In the genomic region with DNA sequence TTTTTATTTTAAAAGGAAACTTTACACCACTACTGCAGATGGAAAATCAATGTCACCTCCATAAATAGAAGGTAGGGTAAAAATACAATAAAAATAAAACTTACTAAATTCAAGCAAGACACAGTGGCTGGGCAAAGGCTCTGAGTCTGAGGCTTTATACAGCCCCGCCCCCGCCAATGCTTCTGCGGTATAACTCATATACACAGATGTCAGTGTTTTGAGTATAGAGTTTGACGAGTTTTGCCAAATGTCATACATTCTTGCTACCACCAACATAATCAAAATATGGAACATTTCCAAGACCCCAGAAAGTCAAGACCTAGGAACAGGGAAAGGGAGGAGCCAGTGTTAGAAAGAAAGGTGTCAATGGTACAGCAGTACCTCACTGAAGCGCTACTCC, we compare ENCODE assay signal across 9 cellular contexts. TPM values are rescaled to one million over a fixed set of nuclear protein-coding genes. Genes with fewer than 3 reads are reported as not detected.
A peak's percentile ranks its signal among the peaks of the same experiment; 100 is the strongest.
DNase-seq lines count a peak whose midpoint lies in the region; ATAC-seq and TF ChIP-seq lines count a peak whose summit lies in the region.
"Had no signal": no experiment of that assay in that cellular context is flagged by ENCODE, and none has a peak within 500 bp of the region (broad histone marks: within the 10 kb centered on the region; RNA-seq: fewer than 3 reads in every experiment).

No MANE protein-coding gene starts in this region.

- no peaks in the 10 kb centered on the region for H3K27me3 ChIP-seq in adipocyte (replicated peaks; ENCODE audit: control insufficient read depth, insufficient read depth, low read length)
- H3K27me3 ChIP-seq in upper lobe of left lung = no peaks in the 10 kb centered on the region

- H3K27ac ChIP-seq in upper lobe of left lung = no peak overlapping the region
- H3K27ac ChIP-seq: RWPE1 had no signal

- TF ChIP-seq CTCF in GM12865 (IDR thresholded peaks at IDR 0.05; ENCODE audit: insufficient read depth, low read depth, low read length, missing control alignments) (no peak), upper lobe of left lung (IDR thresholded peaks at IDR 0.05) (no peak)

- TF ChIP-seq EP300 in upper lobe of left lung (IDR thresholded peaks at IDR 0.05) = no peak

- H3K4me3 ChIP-seq in GM12865 (ENCODE audit: low read depth, low read length) (peak overlapping the region; percentile 32), adipocyte (ENCODE audit: low read length) (peak overlapping the region; percentile 39), upper lobe of left lung (no peak overlapping the region)

- 66 to 78% methylated on average over 5 of the region's 5 CpGs for WGBS in upper lobe of left lung, 2 donors

- peaks cover 3% of the 10 kb centered on the region for H3K4me1 ChIP-seq in adipocyte (ENCODE audit: control insufficient read depth, insufficient read depth, low read length)
- H3K4me1 ChIP-seq in upper lobe of left lung = peaks cover 5 to 30% (median 12%) of the 10 kb centered on the region in 4 donors

- no peaks in the 10 kb centered on the region for H3K36me3 ChIP-seq in adipocyte (ENCODE audit: control insufficient read depth, insufficient read depth, low read length, severe bottlenecking)
- H3K36me3 ChIP-seq in upper lobe of left lung = no peaks in the 10 kb centered on the region

- no peak overlapping the region for H3K9ac ChIP-seq in adipocyte (ENCODE audit: low read length)

- no peaks in the 10 kb centered on the region for H3K9me3 ChIP-seq in adipocyte (ENCODE audit: control insufficient read depth, low read length)
- no peaks in the 10 kb centered on the region for H3K9me3 ChIP-seq in upper lobe of left lung

- no peak for ATAC-seq in upper lobe of left lung (ENCODE audit: low FRiP score in 2 of 2)

- DNase-seq in GM12865 (ENCODE audit: low read depth) (peak; percentile 47), adipocyte (ENCODE audit: low read depth) (no peak), NCI-H1105 (lab: John Stamatoyannopoulos, UW) (no peak), RKO (ENCODE audit: low spot score) (no peak), upper lobe of left lung (no peak), foreskin melanocyte (no peak)
- peak; percentile 67 to 73 for DNase-seq in activated CD4-positive, alpha-beta T cell treated with anti-CD3 and anti-CD28 coated beads for 24 hours (ENCODE audit: low read depth in 2 of 2)
- peak; percentile 69 to 78 for DNase-seq in stimulated activated CD4-positive, alpha-beta T cell treated with anti-CD3 and anti-CD28 coated beads, Interleukin-4, amount 100 ng/mL, for 4 hours

- TF ChIP-seq POLR2A in upper lobe of left lung (IDR thresholded peaks at IDR 0.05) = no peak

RNA-seq across cellular contexts. Expression of a gene that starts 12.8 kb away (rescaled TPM):
- total RNA-seq in upper lobe of left lung = 10 to 100 TPM in 1 of 6 donors, 1 to 10 TPM in 5; 5.1 to 28.1 (median 7.6) TPM

Comparison
In these comparisons a context has a peak if more than half of its experiments do, and no peak if none do; other contexts are left out.
1. DNase-seq: peak in GM12865 (single experiment), activated CD4-positive, alpha-beta T cell treated with anti-CD3 and anti-CD28 coated beads for 24 hours (2 of 2) and stimulated activated CD4-positive, alpha-beta T cell treated with anti-CD3 and anti-CD28 coated beads, Interleukin-4, amount 100 ng/mL, for 4 hours (2 of 2); none in adipocyte (single experiment), NCI-H1105 (single experiment), RKO (single experiment), upper lobe of left lung (0 of 2) and foreskin melanocyte (single experiment).
2. H3K4me3 ChIP-seq: peak in GM12865 (single experiment) and adipocyte (single experiment); none in upper lobe of left lung (0 of 4).